In the genomic region with DNA sequence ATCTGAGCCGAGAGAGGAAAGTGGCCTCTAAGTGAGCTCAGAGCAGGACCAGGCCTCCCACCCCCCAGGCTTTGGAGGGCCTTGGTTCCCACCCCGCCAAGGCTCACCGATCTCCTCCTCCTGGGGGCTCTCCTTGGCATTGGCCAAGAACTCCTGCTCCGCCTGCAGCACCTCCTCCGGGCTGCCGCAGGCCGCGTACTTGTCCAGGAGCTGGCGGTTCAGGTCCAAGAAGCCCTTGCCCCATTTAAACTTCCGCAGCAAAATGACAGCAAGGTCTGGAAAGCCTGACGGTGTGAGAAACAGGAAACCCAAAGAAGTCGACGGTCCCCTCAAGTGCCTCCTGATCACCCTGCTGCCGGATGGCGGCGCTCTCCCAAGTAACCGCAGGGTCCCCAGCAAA, we compare ENCODE assay signal across 12 cellular contexts. TPM values are rescaled to one million over a fixed set of nuclear protein-coding genes. Genes with fewer than 3 reads are reported as not detected.
DNase-seq lines count a peak whose midpoint lies in the region; ATAC-seq, FAIRE-seq and TF ChIP-seq lines count a peak whose summit lies in the region.
"Had no signal": no experiment of that assay in that cellular context is flagged by ENCODE, and none has a peak within 500 bp of the region (broad histone marks: within the 10 kb centered on the region; RNA-seq: fewer than 3 reads in every experiment).

No MANE protein-coding gene starts in this region.

- 92% methylated on average over 17 of the region's 17 CpGs for WGBS in GM12878 (ENCODE audit: insufficient coverage, insufficient replicate concordance, low lambda C conversion rate, missing lambda C conversion rate)

- H3K27me3 ChIP-seq in Loucy (ENCODE audit: insufficient read depth, low read length, poor library complexity, severe bottlenecking) (no peaks in the 10 kb centered on the region), GM12878 (replicated peaks in 1 of 2; ENCODE audit: control insufficient read depth in 2 of 2, insufficient read depth in 2 of 2, low read length in 1 of 2) (no peaks in the 10 kb centered on the region), neural progenitor cell (peaks cover 3% of the 10 kb centered on the region)
- H3K27me3 ChIP-seq: adrenal gland had no signal

- H3K9me3 Mint-ChIP-seq in activated CD4-positive, alpha-beta T cell treated with anti-CD3 and anti-CD28 coated beads, Interleukin-2, amount 10 ng/mL, durations not matched to agents 7 days and 5 days, result no peaks in the 10 kb centered on the region
- H3K9me3 Mint-ChIP-seq in neural progenitor cell, result peaks cover 6% of the 10 kb centered on the region

- H3K79me2 ChIP-seq in Loucy (ENCODE audit: insufficient read depth, low read length) (peaks cover 11% of the 10 kb centered on the region; the same call in 1 of the 2 replicates), GM12878 (ENCODE audit: control insufficient read depth, insufficient read depth, low read length) (peaks cover 27% of the 10 kb centered on the region), neural progenitor cell (ENCODE audit: low read depth) (peaks cover 41% of the 10 kb centered on the region)

- H4K20me1 ChIP-seq in Loucy (ENCODE audit: insufficient read depth, low read length, poor library complexity, severe bottlenecking) (no peaks in the 10 kb centered on the region), GM12878 (ENCODE audit: control insufficient read depth, insufficient read depth) (no peaks in the 10 kb centered on the region), neural progenitor cell (ENCODE audit: low read depth) (peaks cover 6% of the 10 kb centered on the region)

- peaks cover 32% of the 10 kb centered on the region for H3K4me1 Mint-ChIP-seq in activated CD4-positive, alpha-beta T cell treated with anti-CD3 and anti-CD28 coated beads, Interleukin-2, amount 10 ng/mL, durations not matched to agents 7 days and 5 days
- H3K4me1 Mint-ChIP-seq in neural progenitor cell, result peaks cover 21% of the 10 kb centered on the region

- H3K9ac ChIP-seq in Loucy (ENCODE audit: low read depth, low read length, poor library complexity, severe bottlenecking) (no peak overlapping the region), GM12878 (ENCODE audit: control insufficient read depth, insufficient read depth, low read length) (no peak overlapping the region), neural progenitor cell (no peak overlapping the region)

- no peak overlapping the region for H2AFZ ChIP-seq in Loucy (ENCODE audit: low read length)
- H2AFZ ChIP-seq in GM12878 (ENCODE audit: control insufficient read depth, low read depth, low read length), result no peak overlapping the region
- H2AFZ ChIP-seq in neural progenitor cell (replicated peaks), result no peak overlapping the region
- H2AFZ ChIP-seq: GM23248 had no signal

- no peaks in the 10 kb centered on the region for H3K27me3 Mint-ChIP-seq in activated CD4-positive, alpha-beta T cell treated with anti-CD3 and anti-CD28 coated beads, Interleukin-2, amount 10 ng/mL, durations not matched to agents 7 days and 5 days
- peaks cover 16% of the 10 kb centered on the region for H3K27me3 Mint-ChIP-seq in neural progenitor cell (ENCODE audit: insufficient read depth, low read depth)

- no peak for DNase-seq in activated CD4-positive, alpha-beta T cell treated with anti-CD3 and anti-CD28 coated beads, Interleukin-2, amount 10 ng/mL, durations not matched to agents 7 days and 5 days
- DNase-seq in activated CD4-positive, alpha-beta T cell treated with anti-CD3 and anti-CD28 coated beads, Interleukin-2, amount 50 U/mL, for 48 hours, result no peak
- DNase-seq in GM12878 (ENCODE audit: low read depth, low spot score) (no peak), neural progenitor cell (ENCODE audit: low spot score) (no peak), HuH-7.5 (ENCODE audit: low spot score) (no peak), HPDE6-E6E7 (ENCODE audit: extremely low spot score) (no peak)
- DNase-seq: adrenal gland, Caco-2, GM23248, NCI-H748 treated with DMSO at 0.1 percent for 48 hours had no signal

- TF ChIP-seq EP300 in GM12878 (IDR thresholded peaks at IDR 0.05; ENCODE audit: borderline replicate concordance in 1 of 2, control insufficient read depth in 1 of 2, low read depth in 2 of 2, low read length in 2 of 2), result no peak

- SMC1A ChIA-PET in GM12878 (lab: Charles Lee; ENCODE audit: uncharacterized antibody, unreplicated experiment), result interaction anchor here (0.6 kb wide), 1 partner anchor 1654 kb away, joined by 3 read pairs; no protein-coding TSS in a partner anchor

- TF ChIP-seq POLR2A in GM12878 (IDR thresholded peaks at IDR 0.05; ENCODE audit: low read depth, low read length), result no peak

- no peaks in the 10 kb centered on the region for H3K36me3 ChIP-seq in Loucy (ENCODE audit: insufficient read depth, low read length)
- H3K36me3 ChIP-seq in GM12878 (ENCODE audit: control insufficient read depth in 2 of 2, insufficient read depth in 2 of 2, low read length in 1 of 2), result peaks cover 0 to 6% of the 10 kb centered on the region in 2 experiments; a peak in 3 of 4 replicates
- no peaks in the 10 kb centered on the region for H3K36me3 ChIP-seq in neural progenitor cell

- H3K4me1 ChIP-seq in Loucy (ENCODE audit: insufficient read depth, low read length, poor library complexity, severe bottlenecking), result no peaks in the 10 kb centered on the region
- peaks cover 8% of the 10 kb centered on the region for H3K4me1 ChIP-seq in GM12878 (ENCODE audit: control insufficient read depth, insufficient read depth, low read length)
- H3K4me1 ChIP-seq in neural progenitor cell, result no peaks in the 10 kb centered on the region

- CTCF ChIA-PET in activated CD4-positive, alpha-beta T cell treated with anti-CD3 and anti-CD28 coated beads, Interleukin-2, amount 10 ng/mL, durations not matched to agents 7 days and 5 days (lab: Charles Lee), result interaction anchor here (1.2 to 1.5 kb wide), 2 partner anchors 12 to 14 kb away, joined by 3 to 8 read pairs; no protein-coding TSS in a partner anchor
- CTCF ChIA-PET in GM12878 (lab: Yijun Ruan, JAX), result no interaction called here

- H3K4me2 ChIP-seq in Loucy (ENCODE audit: low read depth, low read length, poor library complexity, severe bottlenecking) (peak overlapping the region; percentile 76), GM12878 (ENCODE audit: control insufficient read depth, insufficient read depth) (peak overlapping the region; percentile 56; the same call in 1 of the 2 replicates), neural progenitor cell (no peak overlapping the region)

- no TSS peak for BruUV-seq in GM12878 (replicated peaks; lab: Mats Ljungman, UMichigan)

- H3K4me3 Mint-ChIP-seq in activated CD4-positive, alpha-beta T cell treated with anti-CD3 and anti-CD28 coated beads, Interleukin-2, amount 10 ng/mL, durations not matched to agents 7 days and 5 days, result peak overlapping the region; percentile 76
- H3K4me3 Mint-ChIP-seq in neural progenitor cell, result peak overlapping the region; percentile 87

- ATAC-seq in GM12878 (no peak), GM19397 (IDR thresholded peaks at IDR 0.05; ENCODE audit: unreplicated experiment) (no peak)

- H3K27ac ChIP-seq in GM12878 (ENCODE audit: control insufficient read depth, insufficient read depth) (no peak overlapping the region), neural progenitor cell (no peak overlapping the region)
- H3K27ac ChIP-seq: adrenal gland, GM23248 had no signal

- no peak for TF ChIP-seq RAD21 in GM12878 (IDR thresholded peaks at IDR 0.05; ENCODE audit: insufficient read depth, low read depth, low read length)

- in situ Hi-C loops in GM12878 (cut with MboI), result no loop called here

- no peaks in the 10 kb centered on the region for H3K9me3 ChIP-seq in Loucy (ENCODE audit: insufficient read depth, low read depth, low read length)
- H3K9me3 ChIP-seq in GM12878 (replicated peaks; ENCODE audit: control insufficient read depth, insufficient read depth, low read length), result no peaks in the 10 kb centered on the region
- no peaks in the 10 kb centered on the region for H3K9me3 ChIP-seq in neural progenitor cell (ENCODE audit: low read depth)
- H3K9me3 ChIP-seq: adrenal gland, Caco-2 had no signal

- POLR2A ChIA-PET in activated CD4-positive, alpha-beta T cell treated with anti-CD3 and anti-CD28 coated beads, Interleukin-2, amount 10 ng/mL, durations not matched to agents 7 days and 5 days (lab: Charles Lee), result no interaction called here
- POLR2A ChIA-PET in GM12878 (lab: Charles Lee), result no interaction called here

- no peaks in the 10 kb centered on the region for H3K36me3 Mint-ChIP-seq in activated CD4-positive, alpha-beta T cell treated with anti-CD3 and anti-CD28 coated beads, Interleukin-2, amount 10 ng/mL, durations not matched to agents 7 days and 5 days (ENCODE audit: low read depth)
- peaks cover 5% of the 10 kb centered on the region for H3K36me3 Mint-ChIP-seq in neural progenitor cell

- no peaks in the 10 kb centered on the region for H3K9me2 ChIP-seq in Loucy (replicated peaks; ENCODE audit: low read depth, low read length)

- TF ChIP-seq CTCF in Loucy (conservative IDR thresholded peaks at IDR 0.05; ENCODE audit: low read length), result no peak
- no peak for TF ChIP-seq CTCF in GM12878 (IDR thresholded peaks at IDR 0.05 in 2 of 3, conservative IDR thresholded peaks at IDR 0.05 in 1 of 3; ENCODE audit: control insufficient read depth in 2 of 3, extremely low read depth in 1 of 3, insufficient read depth in 1 of 3, low read depth in 3 of 3, low read length in 3 of 3)
- TF ChIP-seq CTCF in neural progenitor cell (IDR thresholded peaks at IDR 0.05), result no peak

- H3F3A ChIP-seq in Loucy (ENCODE audit: low read depth) (no peaks in the 10 kb centered on the region), neural progenitor cell (ENCODE audit: low read depth) (no peaks in the 10 kb centered on the region)

- intact Hi-C loops in GM12878 (cut with micrococcal nuclease; ENCODE audit: unreplicated experiment), result no loop called here

- RAD21 ChIA-PET in GM12878 (lab: Charles Lee; ENCODE audit: unreplicated experiment), result no interaction called here

- no peak overlapping the region for H3K4me3 ChIP-seq in Loucy (ENCODE audit: low read length, poor library complexity, severe bottlenecking)
- H3K4me3 ChIP-seq in GM12878, result no peak overlapping the region
- no peak overlapping the region for H3K4me3 ChIP-seq in neural progenitor cell

- H3K27ac Mint-ChIP-seq in activated CD4-positive, alpha-beta T cell treated with anti-CD3 and anti-CD28 coated beads, Interleukin-2, amount 10 ng/mL, durations not matched to agents 7 days and 5 days, result no peak overlapping the region
- H3K27ac Mint-ChIP-seq in neural progenitor cell, result no peak overlapping the region

- no peak for FAIRE-seq in GM12878 (lab: Jason Lieb, UNC)

RNA-seq across cellular contexts. Expression of gene TSR3, which starts 1.7 kb away (rescaled TPM):
- total RNA-seq in activated CD4-positive, alpha-beta T cell treated with anti-CD3 and anti-CD28 coated beads, Interleukin-2, amount 10 ng/mL, durations not matched to agents 7 days and 5 days, result 10 to 100 TPM; 33.8 to 43.7 TPM
- 6.0 and 6.3 TPM in 2 replicates for total RNA-seq in GM12878 (2013; cell fraction: nucleolus; rRNA removed)
- total RNA-seq in GM12878 (2014; rRNA removed) (72.7 and 73.7 TPM in 2 replicates), GM12878 (2014; rRNA removed; fragmentation: Illumina TruSeq; extraction: Trizol) (20.9 and 23.4 TPM in 2 replicates), GM12878 (2021) (66.1 and 67.6 TPM in 2 replicates), neural progenitor cell (ENCODE audit: low replicate concordance) (22.4 and 60.6 TPM in 2 replicates)
- polyA plus RNA-seq in GM12878 (2011; ENCODE audit: low read depth), result 7.7 TPM
- polyA plus RNA-seq in GM12878 (2011; rRNA removed) (12.3 and 26.2 TPM in 2 replicates), GM12878 (2014; fragmentation: Illumina TruSeq; extraction: Trizol) (0.81 and 9.9 TPM in 2 replicates), GM12878 (2014; fragmentation: Nextera tagmentation; extraction: Ambion mirVana) (10 to 100 TPM in 1 of 2 experiments, 1 to 10 TPM in 1; 3.4 to 11.2 TPM), GM12878 (2014; rRNA removed) (72.2 and 86.1 TPM in 2 replicates), GM12878 (2016; fragmentation: Nextera tagmentation; extraction: Ambion mirVana) (100 to 1,000 TPM; 101 to 108 TPM)
- 37.2 and 58.2 TPM in 2 replicates for polyA plus RNA-seq in GM12878 (2011; cell fraction: cytosol; rRNA removed)
- polyA plus RNA-seq in GM12878 (2011; cell fraction: nucleus; rRNA removed), result 25.4 and 32.3 TPM in 2 replicates
- 36.1 and 41.1 TPM in 2 replicates for polyA plus RNA-seq in GM12878 (2012)
- polyA minus RNA-seq in GM12878 (2011; rRNA and poly(A)+ RNA removed), result 5.3 and 22.8 TPM in 2 replicates
- polyA minus RNA-seq in GM12878 (2011; cell fraction: cytosol; rRNA and poly(A)+ RNA removed), result 16.0 and 19.3 TPM in 2 replicates
- polyA minus RNA-seq in GM12878 (2011; cell fraction: nucleus; rRNA and poly(A)+ RNA removed), result 6.5 and 9.8 TPM in 2 replicates

RNA-seq across cellular contexts. Expression of gene GNPTG, which starts 1.8 kb away (rescaled TPM):
- total RNA-seq in activated CD4-positive, alpha-beta T cell treated with anti-CD3 and anti-CD28 coated beads, Interleukin-2, amount 10 ng/mL, durations not matched to agents 7 days and 5 days, result 10 to 100 TPM; 34.3 to 36.9 TPM
- 14.1 and 16.1 TPM in 2 replicates for total RNA-seq in GM12878 (2013; cell fraction: nucleolus; rRNA removed)
- total RNA-seq in GM12878 (2014; rRNA removed), result 19.8 and 21.9 TPM in 2 replicates
- 10.7 TPM in 2 replicates for total RNA-seq in GM12878 (2014; rRNA removed; fragmentation: Illumina TruSeq; extraction: Trizol)
- 23.6 and 25.3 TPM in 2 replicates for total RNA-seq in GM12878 (2021)
- polyA plus RNA-seq in GM12878 (2011; ENCODE audit: low read depth), result 8.7 TPM
- 9.5 and 19.9 TPM in 2 replicates for polyA plus RNA-seq in GM12878 (2011; rRNA removed)
- 27.0 and 37.0 TPM in 2 replicates for polyA plus RNA-seq in GM12878 (2011; cell fraction: cytosol; rRNA removed)
- 63.8 and 81.0 TPM in 2 replicates for polyA plus RNA-seq in GM12878 (2011; cell fraction: nucleus; rRNA removed)
- polyA plus RNA-seq in GM12878 (2012), result 21.9 and 23.7 TPM in 2 replicates
- 2.5 and 7.9 TPM in 2 replicates for polyA plus RNA-seq in GM12878 (2014; fragmentation: Illumina TruSeq; extraction: Trizol)
- polyA plus RNA-seq in GM12878 (2014; fragmentation: Nextera tagmentation; extraction: Ambion mirVana), result 1 to 10 TPM in 1 of 2 experiments, under 1 TPM in 1; 0.80 to 2.4 TPM
- 29.9 and 36.9 TPM in 2 replicates for polyA plus RNA-seq in GM12878 (2014; rRNA removed)
- 10 to 100 TPM; 25.9 to 32.6 TPM for polyA plus RNA-seq in GM12878 (2016; fragmentation: Nextera tagmentation; extraction: Ambion mirVana)
- 7.9 and 8.0 TPM in 2 replicates for polyA minus RNA-seq in GM12878 (2011; rRNA and poly(A)+ RNA removed)
- polyA minus RNA-seq in GM12878 (2011; cell fraction: cytosol; rRNA and poly(A)+ RNA removed), result 7.3 and 8.2 TPM in 2 replicates
- 6.5 and 16.5 TPM in 2 replicates for polyA minus RNA-seq in GM12878 (2011; cell fraction: nucleus; rRNA and poly(A)+ RNA removed)
- 11.8 and 22.7 TPM in 2 replicates for total RNA-seq in neural progenitor cell (ENCODE audit: low replicate concordance)

RNA-seq across cellular contexts. Expression of gene BAIAP3, which starts 16.5 kb away (rescaled TPM):
- 1 to 10 TPM in 1 of 2 experiments, under 1 TPM in 1; 0.83 to 1.6 TPM for total RNA-seq in activated CD4-positive, alpha-beta T cell treated with anti-CD3 and anti-CD28 coated beads, Interleukin-2, amount 10 ng/mL, durations not matched to agents 7 days and 5 days
- total RNA-seq in GM12878 (2013; cell fraction: nucleolus; rRNA removed), result 0.37 and 0.44 TPM in 2 replicates
- total RNA-seq in GM12878 (2014; rRNA removed), result 0.17 TPM in 1 of 2 replicates, not detected in the other
- total RNA-seq in GM12878 (2014; rRNA removed; fragmentation: Illumina TruSeq; extraction: Trizol), result not detected in 2 replicates
- 0.56 and 0.58 TPM in 2 replicates for total RNA-seq in GM12878 (2021)
- 0.35 TPM for polyA plus RNA-seq in GM12878 (2011; ENCODE audit: low read depth)
- polyA plus RNA-seq in GM12878 (2011; rRNA removed), result 0.03 and 0.16 TPM in 2 replicates
- polyA plus RNA-seq in GM12878 (2011; cell fraction: cytosol; rRNA removed), result 0.03 and 0.15 TPM in 2 replicates
- 0.99 and 1.3 TPM in 2 replicates for polyA plus RNA-seq in GM12878 (2011; cell fraction: nucleus; rRNA removed)
- 0.70 and 1.6 TPM in 2 replicates for polyA plus RNA-seq in GM12878 (2012)
- 0.03 TPM in 1 of 2 replicates, not detected in the other for polyA plus RNA-seq in GM12878 (2014; fragmentation: Illumina TruSeq; extraction: Trizol)
- not detected for polyA plus RNA-seq in GM12878 (2014; fragmentation: Nextera tagmentation; extraction: Ambion mirVana)
- polyA plus RNA-seq in GM12878 (2014; rRNA removed), result 0.56 TPM in 2 replicates
- under 1 TPM; 0.14 to 0.31 TPM for polyA plus RNA-seq in GM12878 (2016; fragmentation: Nextera tagmentation; extraction: Ambion mirVana)
- not detected in 2 replicates for polyA minus RNA-seq in GM12878 (2011; rRNA and poly(A)+ RNA removed)
- polyA minus RNA-seq in GM12878 (2011; cell fraction: cytosol; rRNA and poly(A)+ RNA removed), result not detected in 2 replicates
- polyA minus RNA-seq in GM12878 (2011; cell fraction: nucleus; rRNA and poly(A)+ RNA removed), result 0.19 and 0.48 TPM in 2 replicates
- 0.34 and 4.0 TPM in 2 replicates for total RNA-seq in neural progenitor cell (ENCODE audit: low replicate concordance)

RNA-seq across cellular contexts. Expression of gene UBE2I, which starts 40.5 kb away (rescaled TPM):
- total RNA-seq in activated CD4-positive, alpha-beta T cell treated with anti-CD3 and anti-CD28 coated beads, Interleukin-2, amount 10 ng/mL, durations not matched to agents 7 days and 5 days, result 100 to 1,000 TPM; 204 to 222 TPM
- 139 and 148 TPM in 2 replicates for total RNA-seq in GM12878 (2013; cell fraction: nucleolus; rRNA removed)
- total RNA-seq in GM12878 (2014; rRNA removed) (65.2 and 69.3 TPM in 2 replicates), GM12878 (2014; rRNA removed; fragmentation: Illumina TruSeq; extraction: Trizol) (92.2 and 104 TPM in 2 replicates), GM12878 (2021) (180 and 210 TPM in 2 replicates), neural progenitor cell (ENCODE audit: low replicate concordance) (184 and 239 TPM in 2 replicates)
- polyA plus RNA-seq in GM12878 (2011; ENCODE audit: low read depth), result 82.4 TPM
- polyA plus RNA-seq in GM12878 (2011; rRNA removed) (181 and 188 TPM in 2 replicates), GM12878 (2014; fragmentation: Illumina TruSeq; extraction: Trizol) (243 and 265 TPM in 2 replicates), GM12878 (2014; fragmentation: Nextera tagmentation; extraction: Ambion mirVana) (10 to 100 TPM; 47.5 to 51.5 TPM), GM12878 (2014; rRNA removed) (203 and 205 TPM in 2 replicates), GM12878 (2016; fragmentation: Nextera tagmentation; extraction: Ambion mirVana) (100 to 1,000 TPM; 200 to 204 TPM)
- 110 and 129 TPM in 2 replicates for polyA plus RNA-seq in GM12878 (2011; cell fraction: cytosol; rRNA removed)
- polyA plus RNA-seq in GM12878 (2011; cell fraction: nucleus; rRNA removed), result 167 and 229 TPM in 2 replicates
- polyA plus RNA-seq in GM12878 (2012), result 115 and 125 TPM in 2 replicates
- polyA minus RNA-seq in GM12878 (2011; rRNA and poly(A)+ RNA removed), result 94.4 and 94.6 TPM in 2 replicates
- polyA minus RNA-seq in GM12878 (2011; cell fraction: cytosol; rRNA and poly(A)+ RNA removed), result 48.2 and 58.6 TPM in 2 replicates
- polyA minus RNA-seq in GM12878 (2011; cell fraction: nucleus; rRNA and poly(A)+ RNA removed), result 56.3 and 111 TPM in 2 replicates
